ENCODE assay signal across 8 cellular contexts in genomic region chr1:40802078-40803075, GRCh38. TPM values are rescaled to one million over a fixed set of nuclear protein-coding genes. Genes with fewer than 3 reads are reported as not detected.
A peak's percentile ranks its signal among the peaks of the same experiment; 100 is the strongest.
DNase-seq lines count a peak whose midpoint lies in the region; ATAC-seq and TF ChIP-seq lines count a peak whose summit lies in the region.

No MANE protein-coding gene starts in this region.

- H3K9me3 ChIP-seq in BE2C (no peaks in the 10 kb centered on the region), left lung (no peaks in the 10 kb centered on the region)

- intact Hi-C loops in left lung (cut with DNase I): no loop called here

- H3K27ac ChIP-seq in cingulate gyrus (ENCODE audit: low read depth, low read length) (peak overlapping the region; percentile 29), left lung (peak overlapping the region; percentile 65 to 66)

- ATAC-seq in GM21423 (IDR thresholded peaks at IDR 0.05; ENCODE audit: unreplicated experiment): peak; percentile 69
- ATAC-seq in left lung: peak; percentile 98
- no peak for ATAC-seq in HG03378 (IDR thresholded peaks at IDR 0.05; ENCODE audit: unreplicated experiment)

- H3K36me3 ChIP-seq in BE2C (no peaks in the 10 kb centered on the region), left lung (no peaks in the 10 kb centered on the region)

- H3K4me3 ChIP-seq in BE2C (ENCODE audit: low read depth, low read length) (peak overlapping the region; percentile 35), left lung (peak overlapping the region; percentile 33 to 45)

- TF ChIP-seq CTCF in BE2C (IDR thresholded peaks at IDR 0.05; ENCODE audit: low read depth, low read length) (no peak), left lung (IDR thresholded peaks at IDR 0.05) (no peak)

- H3K4me1 ChIP-seq in BE2C (no peaks in the 10 kb centered on the region), left lung (peaks cover 12 to 24% of the 10 kb centered on the region in 2 donors)

- H3K27me3 ChIP-seq in BE2C (no peaks in the 10 kb centered on the region), left lung (no peaks in the 10 kb centered on the region)

- DNase-seq in BE2C (peak; percentile 75), NCI-H1092 (lab: John Stamatoyannopoulos, UW) (peak; percentile 30), left lung (peak; percentile 84 to 94)
- peak; percentile 81 for DNase-seq in activated CD4-positive, alpha-beta T cell treated with anti-CD3 and anti-CD28 coated beads for 1 hour
- peak; percentile 83 for DNase-seq in stimulated activated CD4-positive, alpha-beta T cell treated with anti-CD3 and anti-CD28 coated beads, Interleukin-2, amount 100 ng/mL, for 4 hours (ENCODE audit: low read depth)

RNA-seq across cellular contexts. Expression of gene KCNQ4, which starts 18.8 kb away (rescaled TPM):
- 2.9 TPM for polyA plus RNA-seq in BE2C (2012; ENCODE audit: insufficient read depth, insufficient read length, low read depth)
- 1 to 10 TPM in 1 of 2 donors, under 1 TPM in 1; 0.92 to 1.2 TPM for total RNA-seq in left lung

RNA-seq across cellular contexts. Expression of gene CITED4, which starts 59.8 kb away (rescaled TPM):
- 0.77 TPM for polyA plus RNA-seq in BE2C (2012; ENCODE audit: insufficient read depth, insufficient read length, low read depth)
- total RNA-seq in left lung: 1 to 10 TPM; 6.8 to 6.9 TPM

Comparison
In these comparisons a context has a peak if more than half of its experiments do, and no peak if none do; other contexts are left out.
1. DNase-seq: peak in every context shown above with its lines; median percentile 89 in left lung; 83 in stimulated activated CD4-positive, alpha-beta T cell treated with anti-CD3 and anti-CD28 coated beads, Interleukin-2, amount 100 ng/mL, for 4 hours; 81 in activated CD4-positive, alpha-beta T cell treated with anti-CD3 and anti-CD28 coated beads for 1 hour; 75 in BE2C; 30 in NCI-H1092.